ENCODE assay signal across 8 cellular contexts in genomic region chr4:37453004-37453360, GRCh38.
DNase-seq lines count a peak whose midpoint lies in the region; ATAC-seq lines count a peak whose summit lies in the region.

No MANE protein-coding gene starts in this region.

- no peaks in the 10 kb centered on the region for H3K36me3 ChIP-seq in neuronal stem cell (replicated peaks in 1 of 2; ENCODE audit: control insufficient read depth in 2 of 2, insufficient read depth in 2 of 2, low read length in 2 of 2)

- H4K8ac ChIP-seq in neuronal stem cell (ENCODE audit: low read depth, low read length) = no peak overlapping the region

- H3K4me2 ChIP-seq in neuronal stem cell (ENCODE audit: insufficient read depth, low read length, poor library complexity, severe bottlenecking) = peak overlapping the region; percentile 95

- H3K27me3 ChIP-seq in neuronal stem cell (ENCODE audit: control insufficient read depth in 3 of 3, insufficient read depth in 3 of 3, low read depth in 1 of 3, low read length in 3 of 3) = peaks cover 3 to 49% (median 19%) of the 10 kb centered on the region in 3 experiments

- H3K18ac ChIP-seq in neuronal stem cell (ENCODE audit: low read length) = no peak overlapping the region

- peaks cover 0 to 2% of the 10 kb centered on the region in 2 donors for H3K4me1 ChIP-seq in neuronal stem cell (ENCODE audit: control insufficient read depth in 2 of 2, insufficient read depth in 1 of 2, low read depth in 1 of 2, low read length in 2 of 2)

- no peak overlapping the region for H2BK15ac ChIP-seq in neuronal stem cell (ENCODE audit: low read length)

- no peak overlapping the region for H3K4ac ChIP-seq in neuronal stem cell (ENCODE audit: low read length)

- H2AK5ac ChIP-seq in neuronal stem cell (ENCODE audit: low read depth, low read length) = no peak overlapping the region

- no peak overlapping the region for H3K4me3 ChIP-seq in neuronal stem cell (ENCODE audit: low read length in 2 of 2)

- no CpG with 5 or more reads among the region's 4 CpGs for WGBS in neuronal stem cell (ENCODE audit: extremely low coverage in 2 of 2, insufficient read length in 2 of 2, insufficient replicate concordance in 1 of 2), 2 donors

- no peak overlapping the region for H2BK120ac ChIP-seq in neuronal stem cell (ENCODE audit: low read depth, low read length)

- H3K23ac ChIP-seq in neuronal stem cell (ENCODE audit: low read depth, low read length, poor library complexity) = no peak overlapping the region

- peak overlapping the region; percentile 95 for H2AFZ ChIP-seq in neuronal stem cell (ENCODE audit: low read length)

- no peak overlapping the region for H3K14ac ChIP-seq in neuronal stem cell (ENCODE audit: low read length)

- DNase-seq in COR-L47 (lab: John Stamatoyannopoulos, UW) = peak; percentile 86
- peak; percentile 57 for DNase-seq in HT1080 (ENCODE audit: low read depth)
- DNase-seq in NCI-H82 treated with DMSO at 0.1 percent for 48 hours (lab: John Stamatoyannopoulos, UW; ENCODE audit: unreplicated experiment) = peak; percentile 46
- DNase-seq in activated naive CD4-positive, alpha-beta T cell treated with Interleukin-2 at 50 U/mL for 16 hours = peak; percentile 14
- peak; percentile 36 for DNase-seq in germinal center (ENCODE audit: low spot score)
- DNase-seq in neuronal stem cell (ENCODE audit: low spot score) = peak; percentile 59

- H3K9me3 ChIP-seq in neuronal stem cell (replicated peaks in 1 of 2; ENCODE audit: control insufficient read depth in 2 of 2, insufficient read depth in 1 of 2, low read depth in 1 of 2, low read length in 2 of 2) = no peaks in the 10 kb centered on the region

- no peak overlapping the region for H4K91ac ChIP-seq in neuronal stem cell (ENCODE audit: low read depth, low read length, poor library complexity)

- ATAC-seq in GM19438 (IDR thresholded peaks at IDR 0.05; ENCODE audit: low read depth, unreplicated experiment) (peak; percentile 64), GM21515 (IDR thresholded peaks at IDR 0.05; ENCODE audit: unreplicated experiment) (no peak)

- H2BK5ac ChIP-seq in neuronal stem cell (ENCODE audit: low read length) = no peak overlapping the region

- H3K9ac ChIP-seq in neuronal stem cell (ENCODE audit: low read depth, low read length, poor library complexity) = no peak overlapping the region

- no peak overlapping the region for H2BK12ac ChIP-seq in neuronal stem cell (ENCODE audit: low read length)

- no peak overlapping the region for H3K27ac ChIP-seq in neuronal stem cell (replicated peaks; ENCODE audit: low read length)

- no peaks in the 10 kb centered on the region for H3K79me1 ChIP-seq in neuronal stem cell (ENCODE audit: low read depth, low read length)

Comparison
In these comparisons a context has a peak if more than half of its experiments do, and no peak if none do; other contexts are left out.
1. DNase-seq: peak in every context shown above with its lines; median percentile 86 in COR-L47; 59 in neuronal stem cell; 57 in HT1080; 46 in NCI-H82 treated with DMSO at 0.1 percent for 48 hours; 36 in germinal center; 14 in activated naive CD4-positive, alpha-beta T cell treated with Interleukin-2 at 50 U/mL for 16 hours.